9 cellular contexts compared by ENCODE assay signal in genomic region chr1:2212167-2212541, GRCh38. TPM values are rescaled to one million over a fixed set of nuclear protein-coding genes. Genes with fewer than 3 reads are reported as not detected.
A peak's percentile ranks its signal among the peaks of the same experiment; 100 is the strongest.
DNase-seq lines count a peak whose midpoint lies in the region; FAIRE-seq and TF ChIP-seq lines count a peak whose summit lies in the region.
"Had no signal": no experiment of that assay in that cellular context is flagged by ENCODE, and none has a peak within 500 bp of the region (broad histone marks: within the 10 kb centered on the region; RNA-seq: fewer than 3 reads in every experiment).

No MANE protein-coding gene starts in this region.

- H4K8ac ChIP-seq in H1 (ENCODE audit: extremely low read depth, insufficient read depth, low read length) = peak overlapping the region; percentile 94

- 0 out of 2 replicates have a peak overlapping the region, but pooled peaks have one; percentile 48 for H2BK20ac ChIP-seq in H1 (ENCODE audit: low read length)

- peaks cover 3% of the 10 kb centered on the region; the same call in 1 of the 2 replicates for H3K23me2 ChIP-seq in H1 (ENCODE audit: low read depth, low read length)

- H2AFZ ChIP-seq in H1 (ENCODE audit: low read length) = peak overlapping the region; percentile 34; the same call in 1 of the 2 replicates

- H4K91ac ChIP-seq in H1 (replicated peaks; ENCODE audit: insufficient read length, low read length) = peak overlapping the region; percentile 83

- TF ChIP-seq RAD21 in H1 (IDR thresholded peaks at IDR 0.05 in 1 of 2, conservative IDR thresholded peaks at IDR 0.05 in 1 of 2; ENCODE audit: low read depth in 2 of 2, low read length in 2 of 2) = no peak

- peak overlapping the region; percentile 55 for H4K5ac ChIP-seq in H1 (ENCODE audit: insufficient read length, low read depth, low read length)

- H3K23ac ChIP-seq in H1 (ENCODE audit: insufficient read length) = no peak overlapping the region

- peaks cover 0 to 19% (median 11%) of the 10 kb centered on the region in 4 experiments; a peak in 6 of 7 replicates for H3K4me1 ChIP-seq in H1 (replicated peaks in 1 of 4; ENCODE audit: control insufficient read depth in 3 of 4, insufficient read depth in 4 of 4, low read length in 3 of 4)
- H3K4me1 ChIP-seq in mucosa of rectum (ENCODE audit: control insufficient read depth in 2 of 2, insufficient read depth in 2 of 2, low read length in 2 of 2) = peaks cover 40 to 43% of the 10 kb centered on the region in 2 donors
- H3K4me1 ChIP-seq in tibial nerve = peaks cover 0 to 74% (median 57%) of the 10 kb centered on the region in 4 donors

- peak overlapping the region; percentile 75; the same call in 1 of the 2 replicates for H2BK12ac ChIP-seq in H1 (ENCODE audit: low read depth, low read length)

- H3K18ac ChIP-seq in H1 (ENCODE audit: extremely low read depth, low read length) = peak overlapping the region; percentile 66

- 18% methylated on average over 15 of the region's 15 CpGs; no CpG with 5 or more reads in 1 of the 2 experiments for WGBS in H1 (ENCODE audit: extremely low coverage in 1 of 2, insufficient coverage in 1 of 2, insufficient read length in 1 of 2, insufficient replicate concordance in 2 of 2, low coverage in 1 of 2, low lambda C conversion rate in 2 of 2, missing lambda C conversion rate in 1 of 2), 2 experiments
- 43 to 53% methylated on average over 12 to 15 of the region's 15 CpGs for WGBS in tibial nerve, 2 donors

- peak overlapping the region; percentile 78 for H3K4ac ChIP-seq in H1 (replicated peaks; ENCODE audit: insufficient read length, low read depth, low read length)

- POLR2A ChIA-PET in RWPE1 (lab: Yijun Ruan, JAX; ENCODE audit: low non-redundant PET) = interaction anchor here (0.5 kb wide), 1 partner anchor 21 kb away, joined by 4 read pairs; no protein-coding TSS in a partner anchor
- POLR2A ChIA-PET in H1 (lab: Charles Lee; ENCODE audit: partially characterized antibody) = interaction anchor here (0.9 to 4.0 kb wide), 6 partner anchors 7 to 20 kb away, joined by 3 to 19 read pairs (median 4); no protein-coding TSS in a partner anchor

- peak overlapping the region; percentile 99 for H3K27ac ChIP-seq in RWPE1
- H3K27ac ChIP-seq in H1 (ENCODE audit: low read depth, low read length) = peak overlapping the region; percentile 95
- peak overlapping the region; percentile 88 to 96 for H3K27ac ChIP-seq in mucosa of rectum (ENCODE audit: low read depth in 2 of 2, low read length in 2 of 2)
- H3K27ac ChIP-seq in tibial nerve = peak overlapping the region; percentile 88 to 99 (median 98)

- H3K27me3 ChIP-seq in H1 (replicated peaks in 1 of 4; ENCODE audit: control insufficient read depth in 3 of 4, extremely low read depth in 1 of 4, insufficient read depth in 3 of 4, low read length in 3 of 4) = 0 out of 7 replicates have a peak, but pooled peaks cover 0 to 2% (median 0%) of the 10 kb centered on the region in 4 experiments
- H3K27me3 ChIP-seq in mucosa of rectum (ENCODE audit: control insufficient read depth in 2 of 2, insufficient read depth in 2 of 2, low read length in 2 of 2) = no peaks in the 10 kb centered on the region
- H3K27me3 ChIP-seq in tibial nerve = no peaks in the 10 kb centered on the region

- H3K4me2 ChIP-seq in H1 (ENCODE audit: insufficient read depth in 1 of 2, low read depth in 2 of 2, low read length in 2 of 2) = peak overlapping the region; percentile 41 to 75

- no peak overlapping the region for H3K56ac ChIP-seq in H1 (replicated peaks; ENCODE audit: insufficient read length, low read depth, low read length)

- peak overlapping the region; percentile 93 for H2BK5ac ChIP-seq in H1 (ENCODE audit: low read depth, low read length)

- H2BK120ac ChIP-seq in H1 (replicated peaks; ENCODE audit: low read depth, low read length) = peak overlapping the region; percentile 72

- no peak for FAIRE-seq in H1 (lab: Jason Lieb, UNC)

- no peak for TF ChIP-seq POLR2A in H1 (IDR thresholded peaks at IDR 0.05; ENCODE audit: control extremely low read depth in 1 of 2, low read depth in 2 of 2, low read length in 2 of 2)
- no peak for TF ChIP-seq POLR2A in tibial nerve (IDR thresholded peaks at IDR 0.05)

- H3K14ac ChIP-seq in H1 (ENCODE audit: insufficient read length) = no peak overlapping the region

- H3K36me3 ChIP-seq in H1 (ENCODE audit: control insufficient read depth in 2 of 4, insufficient read depth in 4 of 4, low read length in 3 of 4) (no peaks in the 10 kb centered on the region), mucosa of rectum (ENCODE audit: control insufficient read depth in 2 of 2, insufficient read depth in 2 of 2, low read length in 2 of 2) (no peaks in the 10 kb centered on the region), tibial nerve (no peaks in the 10 kb centered on the region)

- H3K9me3 ChIP-seq in H1 (ENCODE audit: insufficient read depth in 2 of 2, low read depth in 1 of 2, low read length in 1 of 2) (no peaks in the 10 kb centered on the region), mucosa of rectum (ENCODE audit: control insufficient read depth in 2 of 2, low read length in 2 of 2) (no peaks in the 10 kb centered on the region), tibial nerve (no peaks in the 10 kb centered on the region)

- H3K79me2 ChIP-seq in H1 (ENCODE audit: control insufficient read depth in 1 of 2, insufficient read depth in 2 of 2, low read length in 2 of 2) = no peaks in the 10 kb centered on the region

- H4K20me1 ChIP-seq in H1 (replicated peaks in 1 of 2; ENCODE audit: control insufficient read depth in 1 of 2, insufficient read depth in 2 of 2, low read length in 2 of 2) = no peaks in the 10 kb centered on the region

- no peak for TF ChIP-seq CTCF in RWPE1 (conservative IDR thresholded peaks at IDR 0.05; ENCODE audit: low read depth)
- TF ChIP-seq CTCF in H1 (IDR thresholded peaks at IDR 0.05; ENCODE audit: control extremely low read depth in 1 of 3, insufficient read depth in 1 of 3, low read depth in 1 of 3, low read length in 3 of 3) = no peak
- no peak for TF ChIP-seq CTCF in tibial nerve (IDR thresholded peaks at IDR 0.05)
- TF ChIP-seq CTCF in GM20000 (IDR thresholded peaks at IDR 0.05; ENCODE audit: extremely low read depth, missing control alignments) = no peak

- H3K4me3 ChIP-seq in H1 (ENCODE audit: extremely low read depth in 1 of 4, insufficient read depth in 2 of 4, low read depth in 3 of 4, low read length in 4 of 4) (peak overlapping the region in 1 of 4 experiments; percentile 55; a peak in 1 of 8 replicates), mucosa of rectum (ENCODE audit: low read length in 2 of 2) (no peak overlapping the region), tibial nerve (peak overlapping the region in 3 of 4 donors; percentile 18 to 35 (median 30))

- H3K9ac ChIP-seq in H1 (replicated peaks in 1 of 4; ENCODE audit: extremely low read depth in 1 of 4, low read depth in 3 of 4, low read length in 3 of 4) (peak overlapping the region in 2 of 4 experiments; percentile 58 to 75; a peak in 5 of 7 replicates), mucosa of rectum (ENCODE audit: low read depth in 1 of 2, low read length in 2 of 2) (peak overlapping the region; percentile 10 to 63)

- no peak for DNase-seq in RWPE1 (ENCODE audit: low spot score)
- no peak for DNase-seq in H1 (ENCODE audit: low read depth in 1 of 2, low spot score in 2 of 2)
- no peak for DNase-seq in tibial nerve (ENCODE audit: low spot score in 2 of 2)
- DNase-seq in KG1 (lab: John Stamatoyannopoulos, UW) = no peak
- no peak for DNase-seq in T1000 (lab: John Stamatoyannopoulos, UW)
- no peak for DNase-seq in NCI-H510A treated with DMSO at 0.1 percent for 48 hours (lab: John Stamatoyannopoulos, UW)
- no peak for DNase-seq in GM20000 (ENCODE audit: low spot score)
- DNase-seq: stimulated activated naive B cell treated with anti-CD40 and anti-IgM and Interleukin-4, amounts not matched to agents 10 μg/mL and 1 μg/mL and 100 μg/mL, for 72 hours had no signal

- H2AK5ac ChIP-seq in H1 (ENCODE audit: low read depth, low read length) = no peak overlapping the region

- CTCF ChIA-PET in RWPE1 (lab: Yijun Ruan, JAX) (interaction anchor here (0.7 to 1.6 kb wide), 5 partner anchors 12 to 104 kb away, joined by 3 to 6 read pairs (median 3); no protein-coding TSS in a partner anchor), H1 (lab: Charles Lee; ENCODE audit: partially characterized antibody) (interaction anchor here (0.7 to 2.2 kb wide), 9 partner anchors 9 to 886 kb away, joined by 3 to 5 read pairs (median 4); partner anchors contain the start of gene SKI)

- no peaks in the 10 kb centered on the region for H3K79me1 ChIP-seq in H1 (ENCODE audit: low read depth, low read length)

- peak overlapping the region; percentile 61; the same call in 1 of the 2 replicates for H2BK15ac ChIP-seq in H1 (ENCODE audit: low read length)

- TF ChIP-seq EP300 in H1 (IDR thresholded peaks at IDR 0.05; ENCODE audit: borderline replicate concordance in 1 of 2, low read depth in 2 of 2, low read length in 2 of 2) (no peak), tibial nerve (IDR thresholded peaks at IDR 0.05) (no peak)

TF ChIP-seq in H1, 55 proteins besides CTCF, POLR2A, EP300 and RAD21:
- TF ChIP-seq RBBP5 (IDR thresholded peaks at IDR 0.05; ENCODE audit: borderline replicate concordance, low read depth, low read length) = 0 out of 2 replicates have a peak, but pooled peaks have one; percentile 8
- no peak for TF ChIP-seq GTF2F1 (IDR thresholded peaks at IDR 0.05; ENCODE audit: borderline replicate concordance, low read depth, low read length)

RNA-seq across cellular contexts. Expression of gene SKI, which starts 16.0 kb away (rescaled TPM):
- 80.2 and 87.6 TPM in 2 replicates for total RNA-seq in H1 (2021; fragmentation: NEBNext Ultra II Directional; extraction: Animal tissue kit (Norgen Biotek cat#: 25700))
- 8.3 and 14.5 TPM in 2 replicates for polyA plus RNA-seq in H1 (2011; rRNA removed)
- 8.6 TPM for polyA plus RNA-seq in H1 (2011; cell fraction: cytosol; rRNA removed)
- 19.2 TPM for polyA plus RNA-seq in H1 (2011; cell fraction: nucleus; rRNA removed)
- polyA plus RNA-seq in H1 (2012, experiment 1 of 2) = 24.8 to 35.9 TPM (median 32.3 TPM) in 4 replicates
- 36.5 TPM for polyA plus RNA-seq in H1 (2012, experiment 2 of 2)
- polyA plus RNA-seq in H1 (2013, experiment 1 of 2) = 40.2 TPM
- polyA plus RNA-seq in H1 (2013, experiment 2 of 2) = 39.7 TPM
- 6.3 and 7.3 TPM in 2 replicates for polyA minus RNA-seq in H1 (2011; rRNA and poly(A)+ RNA removed)
- polyA minus RNA-seq in H1 (2011; cell fraction: cytosol; rRNA and poly(A)+ RNA removed) = 30.0 TPM
- 27.1 TPM for polyA minus RNA-seq in H1 (2011; cell fraction: nucleus; rRNA and poly(A)+ RNA removed)
- 100 to 1,000 TPM in 1 of 4 donors, 10 to 100 TPM in 3; 62.8 to 100 (median 72.2) TPM for total RNA-seq in tibial nerve

RNA-seq across cellular contexts. Expression of gene FAAP20, which starts 17.6 kb away (rescaled TPM):
- total RNA-seq in H1 (2021; fragmentation: NEBNext Ultra II Directional; extraction: Animal tissue kit (Norgen Biotek cat#: 25700)) = 99.8 and 103 TPM in 2 replicates
- 58.4 and 106 TPM in 2 replicates for polyA plus RNA-seq in H1 (2011; rRNA removed)
- polyA plus RNA-seq in H1 (2011; cell fraction: cytosol; rRNA removed) = 49.4 TPM
- polyA plus RNA-seq in H1 (2011; cell fraction: nucleus; rRNA removed) = 69.8 TPM
- polyA plus RNA-seq in H1 (2012, experiment 1 of 2) = 51.1 to 69.6 TPM (median 60.7 TPM) in 4 replicates
- polyA plus RNA-seq in H1 (2012, experiment 2 of 2) = 65.5 TPM
- 95.7 TPM for polyA plus RNA-seq in H1 (2013, experiment 1 of 2)
- polyA plus RNA-seq in H1 (2013, experiment 2 of 2) = 90.2 TPM
- 5.5 and 6.4 TPM in 2 replicates for polyA minus RNA-seq in H1 (2011; rRNA and poly(A)+ RNA removed)
- 32.8 TPM for polyA minus RNA-seq in H1 (2011; cell fraction: cytosol; rRNA and poly(A)+ RNA removed)
- polyA minus RNA-seq in H1 (2011; cell fraction: nucleus; rRNA and poly(A)+ RNA removed) = 18.1 TPM
- total RNA-seq in tibial nerve = 10 to 100 TPM; 32.8 to 60.9 (median 47.3) TPM

Comparison
In these comparisons a context has a peak if more than half of its experiments do, and no peak if none do; other contexts are left out.
1. H3K4me3 ChIP-seq: peak in tibial nerve (3 of 4); none in mucosa of rectum (0 of 2).
2. Peak in every context shown above with its lines, with median percentiles within 50 percentile points of each other: H3K27ac ChIP-seq.